In the genomic region with DNA sequence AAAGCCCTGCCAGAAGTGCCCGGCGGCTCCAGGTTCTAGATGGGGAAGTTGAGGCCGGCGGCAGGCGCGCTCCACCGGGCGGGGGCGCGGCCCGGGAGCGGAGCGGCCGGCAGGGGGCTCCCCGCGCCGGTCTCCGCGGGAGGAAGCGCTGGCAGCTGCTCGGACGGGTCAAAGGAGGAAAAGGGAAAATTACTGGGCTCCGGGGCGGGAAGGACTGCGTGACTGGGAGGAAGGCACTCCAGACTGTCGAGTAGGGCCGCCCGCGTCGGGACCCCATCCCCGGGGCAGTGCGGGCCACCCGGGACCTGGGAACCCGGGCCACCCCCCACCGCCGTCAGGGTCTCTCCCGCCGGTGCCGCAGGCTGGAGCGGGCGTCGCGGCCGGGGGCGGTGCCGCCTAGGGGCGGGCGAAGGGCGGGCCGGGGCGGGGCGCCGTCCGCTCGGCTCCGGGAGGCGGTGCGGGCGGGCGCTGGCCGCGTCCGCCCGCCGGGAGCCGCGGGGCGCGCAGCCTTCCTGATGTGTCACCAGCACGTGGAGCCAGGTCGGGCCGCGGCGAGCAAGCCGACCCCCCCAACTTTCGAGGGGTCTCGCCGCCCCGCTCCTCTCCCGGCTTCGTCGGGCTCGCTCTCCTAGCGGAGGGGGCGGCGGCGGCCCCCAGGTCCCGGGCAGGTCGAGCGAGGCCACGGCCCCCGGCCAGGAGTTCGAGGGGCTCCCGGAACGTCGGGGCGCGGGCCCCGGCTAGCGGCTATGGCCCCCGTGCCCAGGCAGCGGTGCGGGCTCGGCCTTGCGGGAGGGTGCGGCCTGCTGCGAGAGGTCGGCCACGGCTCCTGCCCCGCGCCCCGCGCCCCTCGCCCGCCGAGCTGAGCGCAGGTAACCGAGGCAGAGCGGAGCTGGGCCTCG, we compare ENCODE assay signal across 7 cellular contexts.
DNase-seq lines count a peak whose midpoint lies in the region; ATAC-seq and TF ChIP-seq lines count a peak whose summit lies in the region.

No MANE protein-coding gene starts in this region.

- no peaks in the 10 kb centered on the region for H3K79me2 ChIP-seq in OCI-LY1 (ENCODE audit: insufficient read depth, low read length)

- H3K9me2 ChIP-seq in OCI-LY1 (ENCODE audit: low read depth, low read length) = no peaks in the 10 kb centered on the region

- TF ChIP-seq CTCF in GM12874 (IDR thresholded peaks at IDR 0.05; ENCODE audit: insufficient read depth, low read depth, low read length) (peak; percentile 69), OCI-LY1 (IDR thresholded peaks at IDR 0.05; ENCODE audit: low read length) (peak; percentile 82)

- no peak overlapping the region for H2AFZ ChIP-seq in OCI-LY1 (ENCODE audit: low read length)

- peak; percentile 74 to 80 for DNase-seq in activated T-cell treated with anti-CD3 and anti-CD28 coated beads, Interleukin-2, amount 50 U/mL, for 48 hours
- peak; percentile 16 to 25 for DNase-seq in stimulated activated CD8-positive, alpha-beta memory T cell treated with anti-CD3 and anti-CD28 coated beads, Interleukin-7, amount 100 ng/mL, for 1 hour (ENCODE audit: low read depth in 2 of 2)

- 0 out of 2 replicates have a peak, but pooled peaks cover 11% of the 10 kb centered on the region for H3K27me3 ChIP-seq in OCI-LY1 (ENCODE audit: insufficient read depth, low read length)
- no peaks in the 10 kb centered on the region for H3K27me3 ChIP-seq in mucosa of rectum (ENCODE audit: control insufficient read depth in 2 of 2, insufficient read depth in 2 of 2, low read length in 2 of 2)

- peak overlapping the region; percentile 59 for H3K4me2 ChIP-seq in OCI-LY1 (ENCODE audit: low read length)

- H3K4me1 ChIP-seq in OCI-LY1 (ENCODE audit: insufficient read depth, low read length, severe bottlenecking) = peaks cover 11% of the 10 kb centered on the region
- peaks cover 22 to 31% of the 10 kb centered on the region in 2 donors for H3K4me1 ChIP-seq in mucosa of rectum (ENCODE audit: control insufficient read depth in 2 of 2, insufficient read depth in 2 of 2, low read length in 2 of 2)

- H3K9ac ChIP-seq in OCI-LY1 (ENCODE audit: low read length) = peak overlapping the region; percentile 61; the same call in 1 of the 2 replicates
- H3K9ac ChIP-seq in mucosa of rectum (ENCODE audit: low read depth in 1 of 2, low read length in 2 of 2) = peak overlapping the region; percentile 73 to 74

- ATAC-seq in HG03439 (IDR thresholded peaks at IDR 0.05; ENCODE audit: unreplicated experiment) (peak; percentile 62), esophagus mucosa (peak; percentile 86)

- H3K27ac ChIP-seq in OCI-LY1 (ENCODE audit: low read depth, low read length, poor library complexity, severe bottlenecking) (no peak overlapping the region), mucosa of rectum (ENCODE audit: low read depth in 2 of 2, low read length in 2 of 2) (peak overlapping the region; percentile 77 to 87)

- H3K36me3 ChIP-seq in OCI-LY1 (ENCODE audit: insufficient read depth, low read length) = no peaks in the 10 kb centered on the region
- H3K36me3 ChIP-seq in mucosa of rectum (ENCODE audit: control insufficient read depth in 2 of 2, insufficient read depth in 2 of 2, low read length in 2 of 2) = no peaks in the 10 kb centered on the region

- H3F3A ChIP-seq in OCI-LY1 (ENCODE audit: insufficient read depth, low read length) = no peaks in the 10 kb centered on the region

- H3K9me3 ChIP-seq in OCI-LY1 (ENCODE audit: low read length) (no peaks in the 10 kb centered on the region), mucosa of rectum (ENCODE audit: control insufficient read depth in 2 of 2, low read length in 2 of 2) (no peaks in the 10 kb centered on the region)

- no peaks in the 10 kb centered on the region for H4K20me1 ChIP-seq in OCI-LY1 (ENCODE audit: insufficient read depth, low read length)

- H3K4me3 ChIP-seq in OCI-LY1 (ENCODE audit: low read depth, low read length, poor library complexity, severe bottlenecking) = peak overlapping the region; percentile 59
- peak overlapping the region; percentile 70 to 71 for H3K4me3 ChIP-seq in mucosa of rectum (ENCODE audit: low read length in 2 of 2)
